25 cellular contexts compared by ENCODE assay signal in the genomic region with DNA sequence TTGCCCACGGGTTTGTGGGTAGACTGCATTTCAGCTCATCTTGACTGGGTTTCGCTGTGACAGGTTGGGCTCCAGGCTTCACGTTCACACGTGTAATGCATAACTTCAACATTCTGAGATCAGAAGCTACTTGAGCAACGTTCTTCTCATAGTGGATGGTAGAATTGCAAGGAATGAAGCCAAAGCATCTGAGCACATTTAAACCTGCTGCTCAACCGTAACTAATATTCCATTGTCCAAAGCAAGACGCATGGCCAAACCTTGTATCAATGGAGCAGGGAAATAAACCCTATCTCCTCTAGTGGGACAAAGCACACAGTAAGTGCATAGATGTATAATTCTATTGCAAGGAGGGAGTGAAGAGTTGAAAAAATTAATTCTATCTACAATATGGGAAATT.
"Had no signal": no experiment of that assay in that cellular context is flagged by ENCODE, and none has a peak within 500 bp of the region (broad histone marks: within the 10 kb centered on the region; RNA-seq: fewer than 3 reads in every experiment).

No MANE protein-coding gene starts in this region.

- H3K27me3 Mint-ChIP-seq: natural killer cell treated with Interleukin-12 subunit alpha and Interleukin-12 subunit beta and Interleukin-15 and Interleukin-18, amount 100 ng/mL, for 72 hours; progenitor cell of endocrine pancreas had no signal

- H3K36me3 Mint-ChIP-seq: naive thymus-derived CD4-positive, alpha-beta T cell; natural killer cell; natural killer cell treated with Interleukin-12 subunit alpha and Interleukin-12 subunit beta and Interleukin-15 and Interleukin-18, amount 100 ng/mL, for 72 hours; neural progenitor cell had no signal

- H3K4me1 Mint-ChIP-seq: naive thymus-derived CD4-positive, alpha-beta T cell; naive thymus-derived CD8-positive, alpha-beta T cell; natural killer cell; nephron; nephron progenitor cell; neural crest cell had no signal

- H3K4me3 Mint-ChIP-seq: naive thymus-derived CD4-positive, alpha-beta T cell; naive thymus-derived CD8-positive, alpha-beta T cell; natural killer cell; natural killer cell treated with Interleukin-12 subunit alpha and Interleukin-12 subunit beta and Interleukin-15 and Interleukin-18, amount 100 ng/mL, for 72 hours; nephron; nephron progenitor cell; neural crest cell; neural progenitor cell had no signal

- H3K27ac Mint-ChIP-seq: naive thymus-derived CD4-positive, alpha-beta T cell; naive thymus-derived CD8-positive, alpha-beta T cell; natural killer cell; natural killer cell treated with Interleukin-12 subunit alpha and Interleukin-12 subunit beta and Interleukin-15 and Interleukin-18, amount 100 ng/mL, for 72 hours; nephron; nephron progenitor cell; neural progenitor cell; progenitor cell of endocrine pancreas had no signal

- FAIRE-seq: pancreas, small intestine had no signal

- DNase-seq: naive thymus-derived CD4-positive, alpha-beta T cell; naive thymus-derived CD8-positive, alpha-beta T cell; natural killer cell; nephron progenitor cell; nucleus accumbens; occipital lobe; ovary; pancreas; posterior cingulate gyrus; psoas muscle; retina; right cardiac atrium; right lobe of liver; sigmoid colon; small intestine; spleen; stimulated activated CD4-positive, alpha-beta T cell treated with anti-CD3 and anti-CD28 coated beads, Interleukin-12 subunit alpha, Interleukin-12 subunit beta, amount 100 ng/mL, for 4 hours; stimulated activated CD4-positive, alpha-beta T cell treated with anti-CD3 and anti-CD28 coated beads, Interleukin-15, amount 100 ng/mL, for 24 hours; stimulated activated CD4-positive, alpha-beta T cell treated with anti-CD3 and anti-CD28 coated beads, Interleukin-1b, Interleukin-23, amount 100 ng/mL, for 48 hours; stimulated activated CD4-positive, alpha-beta T cell treated with anti-CD3 and anti-CD28 coated beads, Interleukin-2, amount 100 ng/mL, for 24 hours had no signal
